In the genomic region with DNA sequence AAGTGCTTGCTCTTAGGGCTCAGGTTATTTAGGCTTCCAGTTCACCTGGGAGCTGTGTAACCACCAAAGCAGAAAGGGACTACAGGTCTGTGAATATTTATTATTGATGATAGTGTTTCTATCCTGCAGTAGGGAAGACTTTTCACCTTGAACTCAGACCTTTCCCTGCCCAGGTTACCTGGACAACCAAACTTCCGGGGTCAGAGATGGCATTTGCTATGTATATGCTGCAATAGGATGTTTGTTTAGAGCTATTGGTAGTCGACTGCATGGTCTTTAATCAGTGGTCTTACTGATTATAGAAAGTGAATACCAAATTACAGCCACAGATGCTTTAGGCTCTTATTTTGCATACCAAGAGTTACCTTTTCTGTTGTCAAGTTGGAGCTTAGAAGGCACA, we compare ENCODE assay signal across 1 cellular context.
TF ChIP-seq lines count a peak whose summit lies in the region.

No MANE protein-coding gene starts in this region.

TF ChIP-seq in HepG2, 621 proteins besides CTCF, POLR2A, EP300 and RAD21 (continued from another document):
- TF ChIP-seq, protein P1, sequence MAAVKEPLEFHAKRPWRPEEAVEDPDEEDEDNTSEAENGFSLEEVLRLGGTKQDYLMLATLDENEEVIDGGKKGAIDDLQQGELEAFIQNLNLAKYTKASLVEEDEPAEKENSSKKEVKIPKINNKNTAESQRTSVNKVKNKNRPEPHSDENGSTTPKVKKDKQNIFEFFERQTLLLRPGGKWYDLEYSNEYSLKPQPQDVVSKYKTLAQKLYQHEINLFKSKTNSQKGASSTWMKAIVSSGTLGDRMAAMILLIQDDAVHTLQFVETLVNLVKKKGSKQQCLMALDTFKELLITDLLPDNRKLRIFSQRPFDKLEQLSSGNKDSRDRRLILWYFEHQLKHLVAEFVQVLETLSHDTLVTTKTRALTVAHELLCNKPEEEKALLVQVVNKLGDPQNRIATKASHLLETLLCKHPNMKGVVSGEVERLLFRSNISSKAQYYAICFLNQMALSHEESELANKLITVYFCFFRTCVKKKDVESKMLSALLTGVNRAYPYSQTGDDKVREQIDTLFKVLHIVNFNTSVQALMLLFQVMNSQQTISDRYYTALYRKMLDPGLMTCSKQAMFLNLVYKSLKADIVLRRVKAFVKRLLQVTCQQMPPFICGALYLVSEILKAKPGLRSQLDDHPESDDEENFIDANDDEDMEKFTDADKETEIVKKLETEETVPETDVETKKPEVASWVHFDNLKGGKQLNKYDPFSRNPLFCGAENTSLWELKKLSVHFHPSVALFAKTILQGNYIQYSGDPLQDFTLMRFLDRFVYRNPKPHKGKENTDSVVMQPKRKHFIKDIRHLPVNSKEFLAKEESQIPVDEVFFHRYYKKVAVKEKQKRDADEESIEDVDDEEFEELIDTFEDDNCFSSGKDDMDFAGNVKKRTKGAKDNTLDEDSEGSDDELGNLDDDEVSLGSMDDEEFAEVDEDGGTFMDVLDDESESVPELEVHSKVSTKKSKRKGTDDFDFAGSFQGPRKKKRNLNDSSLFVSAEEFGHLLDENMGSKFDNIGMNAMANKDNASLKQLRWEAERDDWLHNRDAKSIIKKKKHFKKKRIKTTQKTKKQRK (IDR thresholded peaks at IDR 0.05; ENCODE audit: low read length) = no peak
- peak; percentile 66; the same call in 1 of the 2 replicates for TF ChIP-seq RFX3 (CRISPR knock-in tag; IDR thresholded peaks at IDR 0.05)
- peak; percentile 29; the same call in 1 of the 2 replicates for TF ChIP-seq SAP130 (CRISPR knock-in tag; IDR thresholded peaks at IDR 0.05; ENCODE audit: low read depth)
- no peak for TF ChIP-seq ZNF780A (CRISPR knock-in tag; IDR thresholded peaks at IDR 0.05)
- no peak for TF ChIP-seq SALL1 (CRISPR knock-in tag; IDR thresholded peaks at IDR 0.05)
- peak; percentile 37; the same call in 1 of the 2 replicates for TF ChIP-seq ZNF644 (CRISPR knock-in tag; IDR thresholded peaks at IDR 0.05; ENCODE audit: low read depth)
- TF ChIP-seq CREM (IDR thresholded peaks at IDR 0.05) = peak; percentile 30; the same call in 1 of the 2 replicates
- TF ChIP-seq CREM (CRISPR knock-in tag; IDR thresholded peaks at IDR 0.05) = no peak
- peak; percentile 67 for TF ChIP-seq RFX1 (IDR thresholded peaks at IDR 0.05)
- TF ChIP-seq HNF4A (CRISPR knock-in tag; IDR thresholded peaks at IDR 0.05) = peak; percentile 61
- TF ChIP-seq ZMYM4 (CRISPR knock-in tag; IDR thresholded peaks at IDR 0.05) = no peak
- 0 out of 2 replicates have a peak, but pooled peaks have one; percentile 41 for TF ChIP-seq BCL6 (CRISPR knock-in tag; IDR thresholded peaks at IDR 0.05)
- TF ChIP-seq, protein P2, sequence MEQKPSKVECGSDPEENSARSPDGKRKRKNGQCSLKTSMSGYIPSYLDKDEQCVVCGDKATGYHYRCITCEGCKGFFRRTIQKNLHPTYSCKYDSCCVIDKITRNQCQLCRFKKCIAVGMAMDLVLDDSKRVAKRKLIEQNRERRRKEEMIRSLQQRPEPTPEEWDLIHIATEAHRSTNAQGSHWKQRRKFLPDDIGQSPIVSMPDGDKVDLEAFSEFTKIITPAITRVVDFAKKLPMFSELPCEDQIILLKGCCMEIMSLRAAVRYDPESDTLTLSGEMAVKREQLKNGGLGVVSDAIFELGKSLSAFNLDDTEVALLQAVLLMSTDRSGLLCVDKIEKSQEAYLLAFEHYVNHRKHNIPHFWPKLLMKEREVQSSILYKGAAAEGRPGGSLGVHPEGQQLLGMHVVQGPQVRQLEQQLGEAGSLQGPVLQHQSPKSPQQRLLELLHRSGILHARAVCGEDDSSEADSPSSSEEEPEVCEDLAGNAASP (CRISPR knock-in tag; IDR thresholded peaks at IDR 0.05; ENCODE audit: borderline replicate concordance) = peak; percentile 28; the same call in 1 of the 2 replicates
- no peak for TF ChIP-seq FOXA1 (IDR thresholded peaks at IDR 0.05)
- peak; percentile 44; the same call in 1 of the 2 replicates for TF ChIP-seq FOXA1 (CRISPR knock-in tag; IDR thresholded peaks at IDR 0.05)
- TF ChIP-seq ZNF251 (CRISPR knock-in tag; IDR thresholded peaks at IDR 0.05) = no peak
- TF ChIP-seq, protein P3, sequence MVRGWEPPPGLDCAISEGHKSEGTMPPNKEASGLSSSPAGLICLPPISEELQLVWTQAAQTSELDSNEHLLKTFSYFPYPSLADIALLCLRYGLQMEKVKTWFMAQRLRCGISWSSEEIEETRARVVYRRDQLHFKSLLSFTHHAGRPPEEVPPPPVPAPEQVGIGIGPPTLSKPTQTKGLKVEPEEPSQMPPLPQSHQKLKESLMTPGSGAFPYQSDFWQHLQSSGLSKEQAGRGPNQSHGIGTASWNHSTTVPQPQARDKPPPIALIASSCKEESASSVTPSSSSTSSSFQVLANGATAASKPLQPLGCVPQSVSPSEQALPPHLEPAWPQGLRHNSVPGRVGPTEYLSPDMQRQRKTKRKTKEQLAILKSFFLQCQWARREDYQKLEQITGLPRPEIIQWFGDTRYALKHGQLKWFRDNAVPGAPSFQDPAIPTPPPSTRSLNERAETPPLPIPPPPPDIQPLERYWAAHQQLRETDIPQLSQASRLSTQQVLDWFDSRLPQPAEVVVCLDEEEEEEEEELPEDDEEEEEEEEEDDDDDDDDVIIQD (CRISPR knock-in tag; IDR thresholded peaks at IDR 0.05; ENCODE audit: low read depth) = peak; percentile 34; the same call in 1 of the 2 replicates
- TF ChIP-seq XRCC5 (optimal IDR thresholded peaks at IDR 0.05; ENCODE audit: low read length) = no peak
- no peak for TF ChIP-seq SOX6 (IDR thresholded peaks at IDR 0.05)
- TF ChIP-seq SOX6 (CRISPR knock-in tag; IDR thresholded peaks at IDR 0.05) = peak; percentile 50
- TF ChIP-seq, protein P4, sequence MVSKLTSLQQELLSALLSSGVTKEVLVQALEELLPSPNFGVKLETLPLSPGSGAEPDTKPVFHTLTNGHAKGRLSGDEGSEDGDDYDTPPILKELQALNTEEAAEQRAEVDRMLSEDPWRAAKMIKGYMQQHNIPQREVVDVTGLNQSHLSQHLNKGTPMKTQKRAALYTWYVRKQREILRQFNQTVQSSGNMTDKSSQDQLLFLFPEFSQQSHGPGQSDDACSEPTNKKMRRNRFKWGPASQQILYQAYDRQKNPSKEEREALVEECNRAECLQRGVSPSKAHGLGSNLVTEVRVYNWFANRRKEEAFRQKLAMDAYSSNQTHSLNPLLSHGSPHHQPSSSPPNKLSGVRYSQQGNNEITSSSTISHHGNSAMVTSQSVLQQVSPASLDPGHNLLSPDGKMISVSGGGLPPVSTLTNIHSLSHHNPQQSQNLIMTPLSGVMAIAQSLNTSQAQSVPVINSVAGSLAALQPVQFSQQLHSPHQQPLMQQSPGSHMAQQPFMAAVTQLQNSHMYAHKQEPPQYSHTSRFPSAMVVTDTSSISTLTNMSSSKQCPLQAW (CRISPR knock-in tag; IDR thresholded peaks at IDR 0.05) = 0 out of 2 replicates have a peak, but pooled peaks have one; percentile 33
